Comparison of ENCODE assay signal across 11 cellular contexts in the genomic region with DNA sequence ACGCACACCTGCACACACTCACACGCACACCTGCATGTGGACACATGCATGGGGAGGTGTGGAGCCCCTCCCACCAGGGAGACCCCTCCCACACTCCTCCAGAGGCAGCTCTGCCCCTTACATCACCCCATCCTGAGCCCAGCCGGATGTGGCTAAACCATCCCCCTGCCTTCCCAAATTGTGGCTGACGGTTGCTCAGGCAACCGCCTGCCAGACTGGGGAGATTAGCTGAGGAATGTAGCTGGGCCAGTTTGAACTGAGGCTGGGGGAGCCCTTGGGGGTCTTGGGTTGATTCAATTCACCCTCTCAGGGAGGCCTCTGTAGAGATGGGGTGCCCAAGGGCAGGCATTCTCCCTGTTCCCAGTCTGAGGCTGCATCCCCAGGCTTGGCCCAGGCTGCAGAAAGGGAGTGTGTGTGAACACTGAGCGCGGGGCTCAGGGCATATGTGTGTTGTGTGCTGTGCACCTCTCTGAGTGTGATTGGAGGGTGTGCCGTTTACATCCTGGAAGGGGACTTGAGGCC. TPM values are rescaled to one million over a fixed set of nuclear protein-coding genes. Genes with fewer than 3 reads are reported as not detected.
DNase-seq lines count a peak whose midpoint lies in the region; ATAC-seq and TF ChIP-seq lines count a peak whose summit lies in the region.
"Had no signal": no experiment of that assay in that cellular context is flagged by ENCODE, and none has a peak within 500 bp of the region (broad histone marks: within the 10 kb centered on the region; RNA-seq: fewer than 3 reads in every experiment).

No MANE protein-coding gene starts in this region.

- H4K20me1 ChIP-seq in DND-41 (ENCODE audit: insufficient read depth, low read length), result no peaks in the 10 kb centered on the region

- H3K4me1 ChIP-seq in DND-41 (ENCODE audit: insufficient read depth, low read length), result peaks cover 26% of the 10 kb centered on the region
- peaks cover 21% of the 10 kb centered on the region for H3K4me1 ChIP-seq in ectodermal cell (ENCODE audit: control insufficient read depth, insufficient read depth, low read length)

- H3K9me3 ChIP-seq in DND-41 (ENCODE audit: insufficient read depth, low read length, severe bottlenecking) (no peaks in the 10 kb centered on the region), ectodermal cell (ENCODE audit: control insufficient read depth, low read length) (no peaks in the 10 kb centered on the region)

- no peak for TF ChIP-seq CTCF in DND-41 (IDR thresholded peaks at IDR 0.05; ENCODE audit: borderline replicate concordance, extremely low read depth, low read length, poor library complexity, severe bottlenecking)

- H3K27me3 ChIP-seq in DND-41 (ENCODE audit: insufficient read depth, low read length, poor library complexity) (no peaks in the 10 kb centered on the region), ectodermal cell (ENCODE audit: control insufficient read depth, insufficient read depth, low read length, poor library complexity, severe bottlenecking) (no peaks in the 10 kb centered on the region)

- H3K9ac ChIP-seq in DND-41 (ENCODE audit: low read depth, low read length), result peak overlapping the region; percentile 27; the same call in 1 of the 2 replicates

- H3K4me2 ChIP-seq in DND-41 (ENCODE audit: insufficient read depth, low read length), result peak overlapping the region; percentile 51

- DNase-seq in DND-41 (peak; percentile 83), MV-4-11 (lab: John Stamatoyannopoulos, UW) (peak; percentile 3), myocyte (ENCODE audit: low read depth) (peak; percentile 46), HK-2 (ENCODE audit: unreplicated experiment) (no peak), NCI-H446 treated with DMSO at 0.1 percent for 48 hours (lab: John Stamatoyannopoulos, UW) (no peak), NCI-H128 (lab: John Stamatoyannopoulos, UW; ENCODE audit: unreplicated experiment) (no peak)
- no peak for DNase-seq in NK-92 treated with Interleukin-12 subunit alpha and Interleukin-12 subunit beta, amount 100 ng/mL, for 24 hours (lab: John Stamatoyannopoulos, UW)
- DNase-seq: activated naive CD4-positive, alpha-beta T cell; CD4-positive, alpha-beta memory T cell; NCI-H2081 had no signal

- no peak overlapping the region for H2AFZ ChIP-seq in DND-41 (ENCODE audit: low read depth, low read length)

- H3K27ac ChIP-seq in DND-41 (ENCODE audit: low read length) (peak overlapping the region; percentile 80), ectodermal cell (ENCODE audit: insufficient read depth, low read depth, low read length, poor library complexity, severe bottlenecking) (peak overlapping the region; percentile 55)

- no peaks in the 10 kb centered on the region for H3K79me2 ChIP-seq in DND-41 (ENCODE audit: insufficient read depth, low read length)

- no peaks in the 10 kb centered on the region for H3K36me3 ChIP-seq in DND-41 (ENCODE audit: insufficient read depth, low read length)
- no peaks in the 10 kb centered on the region for H3K36me3 ChIP-seq in ectodermal cell (ENCODE audit: control insufficient read depth, insufficient read depth, low read length)

- H3K4me3 ChIP-seq in DND-41 (ENCODE audit: low read depth in 1 of 2, low read length in 2 of 2) (no peak overlapping the region), ectodermal cell (ENCODE audit: insufficient read depth, low read depth, low read length) (no peak overlapping the region)

- peak; percentile 88 for ATAC-seq in DND-41 (ENCODE audit: insufficient read depth, low read depth)

- 32 to 35% methylated on average over 8 of the region's 8 CpGs for WGBS in ectodermal cell, 2 experiments

RNA-seq across cellular contexts. Expression of a gene that starts 12.9 kb away (rescaled TPM):
- 32.6 TPM for polyA plus RNA-seq in ectodermal cell (2013, experiment 1 of 4)
- 37.4 TPM for polyA plus RNA-seq in ectodermal cell (2013, experiment 2 of 4)
- 34.2 TPM for polyA plus RNA-seq in ectodermal cell (2013, experiment 3 of 4)
- 41.5 TPM for polyA plus RNA-seq in ectodermal cell (2013, experiment 4 of 4)
- 21.5 and 25.8 TPM in 2 replicates for total RNA-seq in myocyte
- polyA plus RNA-seq in myocyte (2012), result 21.4 TPM
- polyA plus RNA-seq: CD4-positive, alpha-beta memory T cell had no signal

RNA-seq across cellular contexts. Expression of a gene that starts 18.5 kb away (rescaled TPM):
- polyA plus RNA-seq in ectodermal cell (2013, experiment 1 of 4), result 29.1 TPM
- 33.0 TPM for polyA plus RNA-seq in ectodermal cell (2013, experiment 2 of 4)
- 26.3 TPM for polyA plus RNA-seq in ectodermal cell (2013, experiment 3 of 4)
- polyA plus RNA-seq in ectodermal cell (2013, experiment 4 of 4), result 33.2 TPM
- total RNA-seq in myocyte, result 26.8 and 29.7 TPM in 2 replicates
- polyA plus RNA-seq in myocyte (2012), result 43.0 TPM

Comparison
In these comparisons a context has a peak if more than half of its experiments do, and no peak if none do; other contexts are left out.
1. DNase-seq: peak in DND-41 (single experiment), MV-4-11 (single experiment) and myocyte (single experiment); none in HK-2 (single experiment), NCI-H446 treated with DMSO at 0.1 percent for 48 hours (single experiment), NK-92 treated with Interleukin-12 subunit alpha and Interleukin-12 subunit beta, amount 100 ng/mL, for 24 hours (single experiment) and NCI-H128 (single experiment).